In the genomic region with DNA sequence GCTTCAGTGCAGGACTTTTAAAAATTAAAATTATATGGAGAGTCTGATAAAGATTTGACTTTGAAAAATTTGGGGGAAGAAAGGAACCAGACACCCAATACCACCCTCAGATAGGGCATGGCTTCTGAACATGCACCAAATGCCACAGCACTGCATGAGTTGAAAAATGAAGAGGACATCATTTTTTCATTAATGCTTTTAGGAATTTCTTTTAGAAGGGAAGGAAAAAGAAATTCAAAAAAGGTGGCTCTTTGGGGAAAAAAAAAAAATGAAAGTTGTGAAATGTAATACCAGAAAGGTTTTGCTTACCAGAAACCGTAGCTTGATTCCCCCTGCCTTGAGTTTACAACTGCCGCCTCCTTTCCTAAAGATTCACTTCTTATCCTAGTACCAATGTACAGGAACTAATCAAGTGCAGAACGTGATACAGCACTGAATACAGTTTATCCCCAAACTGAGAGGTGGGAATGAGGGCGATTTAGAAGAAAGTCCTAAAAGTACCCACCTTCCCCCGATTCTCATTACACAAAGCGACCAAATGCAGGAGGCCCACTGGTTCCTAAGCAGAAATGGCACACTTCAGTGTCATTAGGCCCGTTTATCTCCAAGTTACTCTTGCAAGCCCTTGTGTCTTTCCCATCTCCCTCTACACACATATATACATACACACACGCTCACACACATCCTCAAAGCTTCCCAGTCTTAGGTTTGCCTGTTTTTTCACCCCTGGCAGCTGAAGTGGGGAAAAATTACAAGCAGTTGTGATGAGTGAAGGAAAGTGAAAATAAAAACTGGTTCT, we compare ENCODE assay signal across 1 cellular context.
TF ChIP-seq lines count a peak whose summit lies in the region.

No MANE protein-coding gene starts in this region.

TF ChIP-seq in HepG2, 621 proteins besides CTCF, POLR2A, EP300 and RAD21 (continued from another document and continues in another):
- peak; percentile 7; the same call in 1 of the 2 replicates for TF ChIP-seq ZNF816 (CRISPR knock-in tag; IDR thresholded peaks at IDR 0.05; ENCODE audit: borderline replicate concordance)
- peak; percentile 51; the same call in 1 of the 2 replicates for TF ChIP-seq ZBTB38 (CRISPR knock-in tag; IDR thresholded peaks at IDR 0.05)
- TF ChIP-seq, protein P1, sequence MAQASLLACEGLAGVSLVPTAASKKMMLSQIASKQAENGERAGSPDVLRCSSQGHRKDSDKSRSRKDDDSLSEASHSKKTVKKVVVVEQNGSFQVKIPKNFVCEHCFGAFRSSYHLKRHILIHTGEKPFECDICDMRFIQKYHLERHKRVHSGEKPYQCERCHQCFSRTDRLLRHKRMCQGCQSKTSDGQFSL (CRISPR knock-in tag; IDR thresholded peaks at IDR 0.05) = 0 out of 2 replicates have a peak, but pooled peaks have one; percentile 5
- no peak for TF ChIP-seq NCOR1 (IDR thresholded peaks at IDR 0.05; ENCODE audit: borderline replicate concordance, low read length)
- no peak for TF ChIP-seq ZNF274 (CRISPR knock-in tag; IDR thresholded peaks at IDR 0.05)
- no peak for TF ChIP-seq CREB1 (IDR thresholded peaks at IDR 0.05)
- TF ChIP-seq CREB1 (CRISPR knock-in tag; IDR thresholded peaks at IDR 0.05) = 0 out of 2 replicates have a peak, but pooled peaks have one; percentile 11
- TF ChIP-seq, protein P2, sequence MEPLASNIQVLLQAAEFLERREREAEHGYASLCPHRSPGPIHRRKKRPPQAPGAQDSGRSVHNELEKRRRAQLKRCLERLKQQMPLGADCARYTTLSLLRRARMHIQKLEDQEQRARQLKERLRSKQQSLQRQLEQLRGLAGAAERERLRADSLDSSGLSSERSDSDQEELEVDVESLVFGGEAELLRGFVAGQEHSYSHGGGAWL (CRISPR knock-in tag; IDR thresholded peaks at IDR 0.05) = no peak
- TF ChIP-seq, protein P3, sequence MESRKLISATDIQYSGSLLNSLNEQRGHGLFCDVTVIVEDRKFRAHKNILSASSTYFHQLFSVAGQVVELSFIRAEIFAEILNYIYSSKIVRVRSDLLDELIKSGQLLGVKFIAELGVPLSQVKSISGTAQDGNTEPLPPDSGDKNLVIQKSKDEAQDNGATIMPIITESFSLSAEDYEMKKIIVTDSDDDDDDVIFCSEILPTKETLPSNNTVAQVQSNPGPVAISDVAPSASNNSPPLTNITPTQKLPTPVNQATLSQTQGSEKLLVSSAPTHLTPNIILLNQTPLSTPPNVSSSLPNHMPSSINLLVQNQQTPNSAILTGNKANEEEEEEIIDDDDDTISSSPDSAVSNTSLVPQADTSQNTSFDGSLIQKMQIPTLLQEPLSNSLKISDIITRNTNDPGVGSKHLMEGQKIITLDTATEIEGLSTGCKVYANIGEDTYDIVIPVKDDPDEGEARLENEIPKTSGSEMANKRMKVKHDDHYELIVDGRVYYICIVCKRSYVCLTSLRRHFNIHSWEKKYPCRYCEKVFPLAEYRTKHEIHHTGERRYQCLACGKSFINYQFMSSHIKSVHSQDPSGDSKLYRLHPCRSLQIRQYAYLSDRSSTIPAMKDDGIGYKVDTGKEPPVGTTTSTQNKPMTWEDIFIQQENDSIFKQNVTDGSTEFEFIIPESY (CRISPR knock-in tag; IDR thresholded peaks at IDR 0.05) = peak; percentile 24; the same call in 1 of the 2 replicates
- no peak; the same call in none of the 2 replicates for TF ChIP-seq CREM (IDR thresholded peaks at IDR 0.05)
- no peak for TF ChIP-seq CREM (CRISPR knock-in tag; IDR thresholded peaks at IDR 0.05)
- no peak for TF ChIP-seq ZKSCAN1 (IDR thresholded peaks at IDR 0.05; ENCODE audit: low read length)
- no peak; the same call in 1 of the 2 replicates for TF ChIP-seq ZNF205 (CRISPR knock-in tag; IDR thresholded peaks at IDR 0.05)
- TF ChIP-seq ZNF761 (CRISPR knock-in tag; conservative IDR thresholded peaks at IDR 0.05) = no peak
- TF ChIP-seq, protein P4, sequence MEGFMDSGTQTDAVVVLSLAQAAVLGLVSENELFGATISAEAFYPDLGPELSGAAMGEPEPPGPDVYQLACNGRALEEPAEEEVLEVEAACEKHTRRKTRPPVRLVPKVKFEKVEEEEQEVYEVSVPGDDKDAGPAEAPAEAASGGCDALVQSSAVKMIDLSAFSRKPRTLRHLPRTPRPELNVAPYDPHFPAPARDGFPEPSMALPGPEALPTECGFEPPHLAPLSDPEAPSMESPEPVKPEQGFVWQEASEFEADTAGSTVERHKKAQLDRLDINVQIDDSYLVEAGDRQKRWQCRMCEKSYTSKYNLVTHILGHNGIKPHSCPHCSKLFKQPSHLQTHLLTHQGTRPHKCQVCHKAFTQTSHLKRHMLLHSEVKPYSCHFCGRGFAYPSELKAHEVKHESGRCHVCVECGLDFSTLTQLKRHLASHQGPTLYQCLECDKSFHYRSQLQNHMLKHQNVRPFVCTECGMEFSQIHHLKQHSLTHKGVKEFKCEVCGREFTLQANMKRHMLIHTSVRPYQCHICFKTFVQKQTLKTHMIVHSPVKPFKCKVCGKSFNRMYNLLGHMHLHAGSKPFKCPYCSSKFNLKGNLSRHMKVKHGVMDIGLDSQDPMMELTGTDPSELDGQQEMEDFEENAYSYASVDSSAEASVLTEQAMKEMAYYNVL (CRISPR knock-in tag; IDR thresholded peaks at IDR 0.05; ENCODE audit: borderline replicate concordance) = no peak
- TF ChIP-seq, protein P5, sequence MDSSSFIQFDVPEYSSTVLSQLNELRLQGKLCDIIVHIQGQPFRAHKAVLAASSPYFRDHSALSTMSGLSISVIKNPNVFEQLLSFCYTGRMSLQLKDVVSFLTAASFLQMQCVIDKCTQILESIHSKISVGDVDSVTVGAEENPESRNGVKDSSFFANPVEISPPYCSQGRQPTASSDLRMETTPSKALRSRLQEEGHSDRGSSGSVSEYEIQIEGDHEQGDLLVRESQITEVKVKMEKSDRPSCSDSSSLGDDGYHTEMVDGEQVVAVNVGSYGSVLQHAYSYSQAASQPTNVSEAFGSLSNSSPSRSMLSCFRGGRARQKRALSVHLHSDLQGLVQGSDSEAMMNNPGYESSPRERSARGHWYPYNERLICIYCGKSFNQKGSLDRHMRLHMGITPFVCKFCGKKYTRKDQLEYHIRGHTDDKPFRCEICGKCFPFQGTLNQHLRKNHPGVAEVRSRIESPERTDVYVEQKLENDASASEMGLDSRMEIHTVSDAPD (CRISPR knock-in tag; IDR thresholded peaks at IDR 0.05) = no peak
- no peak for TF ChIP-seq ZNF562 (CRISPR knock-in tag; IDR thresholded peaks at IDR 0.05; ENCODE audit: borderline replicate concordance)
- TF ChIP-seq ZNF607 (CRISPR knock-in tag; IDR thresholded peaks at IDR 0.05; ENCODE audit: borderline replicate concordance) = peak; percentile 75; the same call in 1 of the 2 replicates
- TF ChIP-seq ZEB1 (IDR thresholded peaks at IDR 0.05; ENCODE audit: insufficient replicate concordance, low read depth) = peak; percentile 22
- no peak for TF ChIP-seq ZNF331 (CRISPR knock-in tag; IDR thresholded peaks at IDR 0.05)
- TF ChIP-seq SMYD3 (CRISPR knock-in tag; IDR thresholded peaks at IDR 0.05) = 0 out of 2 replicates have a peak, but pooled peaks have one; percentile 54
- no peak for TF ChIP-seq SIN3B (IDR thresholded peaks at IDR 0.05; ENCODE audit: low read length)
- no peak for TF ChIP-seq GATAD2A (CRISPR knock-in tag; IDR thresholded peaks at IDR 0.05)
- TF ChIP-seq TMF1 (CRISPR knock-in tag; IDR thresholded peaks at IDR 0.05; ENCODE audit: low read depth) = 0 out of 2 replicates have a peak, but pooled peaks have one; percentile 49
- TF ChIP-seq ZNF333 (CRISPR knock-in tag; IDR thresholded peaks at IDR 0.05; ENCODE audit: borderline replicate concordance) = no peak
- no peak; the same call in 1 of the 2 replicates for TF ChIP-seq SMAD3 (CRISPR knock-in tag; IDR thresholded peaks at IDR 0.05)
- 0 out of 2 replicates have a peak, but pooled peaks have one; percentile 14 for TF ChIP-seq NCOA1 (CRISPR knock-in tag; IDR thresholded peaks at IDR 0.05)
- no peak for TF ChIP-seq ZSCAN12 (CRISPR knock-in tag; IDR thresholded peaks at IDR 0.05)
- no peak for TF ChIP-seq NR2F1 (CRISPR knock-in tag; IDR thresholded peaks at IDR 0.05)
- TF ChIP-seq ZNF558 (CRISPR knock-in tag; IDR thresholded peaks at IDR 0.05; ENCODE audit: borderline replicate concordance) = peak; percentile 59; the same call in 1 of the 2 replicates
- TF ChIP-seq, protein P6, sequence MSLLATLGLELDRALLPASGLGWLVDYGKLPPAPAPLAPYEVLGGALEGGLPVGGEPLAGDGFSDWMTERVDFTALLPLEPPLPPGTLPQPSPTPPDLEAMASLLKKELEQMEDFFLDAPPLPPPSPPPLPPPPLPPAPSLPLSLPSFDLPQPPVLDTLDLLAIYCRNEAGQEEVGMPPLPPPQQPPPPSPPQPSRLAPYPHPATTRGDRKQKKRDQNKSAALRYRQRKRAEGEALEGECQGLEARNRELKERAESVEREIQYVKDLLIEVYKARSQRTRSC (CRISPR knock-in tag; IDR thresholded peaks at IDR 0.05; ENCODE audit: low read depth) = peak; percentile 32; the same call in 1 of the 2 replicates
- no peak for TF ChIP-seq HIVEP1 (CRISPR knock-in tag; IDR thresholded peaks at IDR 0.05)
- TF ChIP-seq, protein P7, sequence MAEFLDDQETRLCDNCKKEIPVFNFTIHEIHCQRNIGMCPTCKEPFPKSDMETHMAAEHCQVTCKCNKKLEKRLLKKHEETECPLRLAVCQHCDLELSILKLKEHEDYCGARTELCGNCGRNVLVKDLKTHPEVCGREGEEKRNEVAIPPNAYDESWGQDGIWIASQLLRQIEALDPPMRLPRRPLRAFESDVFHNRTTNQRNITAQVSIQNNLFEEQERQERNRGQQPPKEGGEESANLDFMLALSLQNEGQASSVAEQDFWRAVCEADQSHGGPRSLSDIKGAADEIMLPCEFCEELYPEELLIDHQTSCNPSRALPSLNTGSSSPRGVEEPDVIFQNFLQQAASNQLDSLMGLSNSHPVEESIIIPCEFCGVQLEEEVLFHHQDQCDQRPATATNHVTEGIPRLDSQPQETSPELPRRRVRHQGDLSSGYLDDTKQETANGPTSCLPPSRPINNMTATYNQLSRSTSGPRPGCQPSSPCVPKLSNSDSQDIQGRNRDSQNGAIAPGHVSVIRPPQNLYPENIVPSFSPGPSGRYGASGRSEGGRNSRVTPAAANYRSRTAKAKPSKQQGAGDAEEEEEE (CRISPR knock-in tag; IDR thresholded peaks at IDR 0.05; ENCODE audit: borderline replicate concordance) = no peak; the same call in 1 of the 2 replicates
- TF ChIP-seq, protein P8, sequence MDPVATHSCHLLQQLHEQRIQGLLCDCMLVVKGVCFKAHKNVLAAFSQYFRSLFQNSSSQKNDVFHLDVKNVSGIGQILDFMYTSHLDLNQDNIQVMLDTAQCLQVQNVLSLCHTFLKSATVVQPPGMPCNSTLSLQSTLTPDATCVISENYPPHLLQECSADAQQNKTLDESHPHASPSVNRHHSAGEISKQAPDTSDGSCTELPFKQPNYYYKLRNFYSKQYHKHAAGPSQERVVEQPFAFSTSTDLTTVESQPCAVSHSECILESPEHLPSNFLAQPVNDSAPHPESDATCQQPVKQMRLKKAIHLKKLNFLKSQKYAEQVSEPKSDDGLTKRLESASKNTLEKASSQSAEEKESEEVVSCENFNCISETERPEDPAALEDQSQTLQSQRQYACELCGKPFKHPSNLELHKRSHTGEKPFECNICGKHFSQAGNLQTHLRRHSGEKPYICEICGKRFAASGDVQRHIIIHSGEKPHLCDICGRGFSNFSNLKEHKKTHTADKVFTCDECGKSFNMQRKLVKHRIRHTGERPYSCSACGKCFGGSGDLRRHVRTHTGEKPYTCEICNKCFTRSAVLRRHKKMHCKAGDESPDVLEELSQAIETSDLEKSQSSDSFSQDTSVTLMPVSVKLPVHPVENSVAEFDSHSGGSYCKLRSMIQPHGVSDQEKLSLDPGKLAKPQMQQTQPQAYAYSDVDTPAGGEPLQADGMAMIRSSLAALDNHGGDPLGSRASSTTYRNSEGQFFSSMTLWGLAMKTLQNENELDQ (CRISPR knock-in tag; IDR thresholded peaks at IDR 0.05; ENCODE audit: borderline replicate concordance) = peak; percentile 86; the same call in 1 of the 2 replicates
- TF ChIP-seq, protein P9, sequence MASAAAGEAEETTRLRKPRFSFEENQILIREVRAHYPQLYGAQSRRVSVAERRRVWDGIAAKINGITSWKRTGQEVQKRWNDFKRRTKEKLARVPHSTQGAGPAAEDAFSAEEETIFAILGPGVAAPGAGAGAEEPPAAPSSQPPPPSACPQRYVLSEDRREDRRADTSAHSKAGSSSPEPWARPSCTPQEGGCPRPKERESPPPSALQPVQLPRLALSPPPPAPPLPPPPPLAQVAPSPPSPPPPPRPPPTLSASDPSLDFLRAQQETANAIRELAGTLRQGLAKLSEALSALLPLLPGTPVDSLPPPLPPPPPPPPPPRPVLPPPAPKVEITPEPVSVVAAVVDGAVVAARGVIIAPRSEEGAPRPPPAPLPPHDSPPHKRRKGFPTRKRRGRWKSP (CRISPR knock-in tag; IDR thresholded peaks at IDR 0.05) = no peak
- peak; percentile 43 for TF ChIP-seq POLR2AphosphoS2 (IDR thresholded peaks at IDR 0.05; ENCODE audit: low read depth, low read length)
- TF ChIP-seq ZNF703 (CRISPR knock-in tag; IDR thresholded peaks at IDR 0.05; ENCODE audit: borderline replicate concordance) = no peak
- TF ChIP-seq, protein P10, sequence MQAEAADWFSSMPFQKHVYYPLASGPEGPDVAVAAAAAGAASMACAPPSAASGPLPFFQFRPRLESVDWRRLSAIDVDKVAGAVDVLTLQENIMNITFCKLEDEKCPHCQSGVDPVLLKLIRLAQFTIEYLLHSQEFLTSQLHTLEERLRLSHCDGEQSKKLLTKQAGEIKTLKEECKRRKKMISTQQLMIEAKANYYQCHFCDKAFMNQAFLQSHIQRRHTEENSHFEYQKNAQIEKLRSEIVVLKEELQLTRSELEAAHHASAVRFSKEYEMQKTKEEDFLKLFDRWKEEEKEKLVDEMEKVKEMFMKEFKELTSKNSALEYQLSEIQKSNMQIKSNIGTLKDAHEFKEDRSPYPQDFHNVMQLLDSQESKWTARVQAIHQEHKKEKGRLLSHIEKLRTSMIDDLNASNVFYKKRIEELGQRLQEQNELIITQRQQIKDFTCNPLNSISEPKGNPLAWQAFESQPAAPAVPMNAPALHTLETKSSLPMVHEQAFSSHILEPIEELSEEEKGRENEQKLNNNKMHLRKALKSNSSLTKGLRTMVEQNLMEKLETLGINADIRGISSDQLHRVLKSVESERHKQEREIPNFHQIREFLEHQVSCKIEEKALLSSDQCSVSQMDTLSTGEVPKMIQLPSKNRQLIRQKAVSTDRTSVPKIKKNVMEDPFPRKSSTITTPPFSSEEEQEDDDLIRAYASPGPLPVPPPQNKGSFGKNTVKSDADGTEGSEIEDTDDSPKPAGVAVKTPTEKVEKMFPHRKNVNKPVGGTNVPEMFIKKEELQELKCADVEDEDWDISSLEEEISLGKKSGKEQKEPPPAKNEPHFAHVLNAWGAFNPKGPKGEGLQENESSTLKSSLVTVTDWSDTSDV (CRISPR knock-in tag; IDR thresholded peaks at IDR 0.05) = no peak
